22 cellular contexts compared by ENCODE assay signal in the genomic region with DNA sequence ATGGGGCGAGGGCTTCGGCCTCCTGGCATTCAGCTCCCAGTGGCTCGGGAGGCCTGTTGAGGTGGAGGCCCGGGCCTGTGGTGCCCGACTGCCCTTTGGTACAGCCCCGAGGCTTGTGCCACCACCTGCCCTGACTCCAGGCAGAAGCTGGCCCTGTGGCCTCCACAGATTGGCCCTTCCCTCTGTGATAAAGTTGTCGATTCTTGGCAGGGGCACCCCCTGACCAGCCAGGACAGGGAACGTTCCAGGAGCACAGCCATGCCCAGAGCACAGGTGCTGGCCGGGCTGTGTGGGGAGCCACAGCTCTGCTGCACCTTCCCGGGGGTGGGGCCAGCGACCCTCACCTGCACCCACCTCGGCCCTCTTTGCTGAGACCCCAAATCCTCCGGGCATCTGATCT. TPM values are rescaled to one million over a fixed set of nuclear protein-coding genes. Genes with fewer than 3 reads are reported as not detected.
A peak's percentile ranks its signal among the peaks of the same experiment; 100 is the strongest.
DNase-seq lines count a peak whose midpoint lies in the region; ATAC-seq lines count a peak whose summit lies in the region.
"Had no signal": no experiment of that assay in that cellular context is flagged by ENCODE, and none has a peak within 500 bp of the region (broad histone marks: within the 10 kb centered on the region; RNA-seq: fewer than 3 reads in every experiment).

No MANE protein-coding gene starts in this region.

- no peaks in the 10 kb centered on the region for H3K36me3 Mint-ChIP-seq in central memory CD8-positive, alpha-beta T cell (ENCODE audit: insufficient read depth)
- H3K36me3 Mint-ChIP-seq: CD8-positive, alpha-beta T cell had no signal

- H3K4me1 Mint-ChIP-seq in central memory CD8-positive, alpha-beta T cell = peaks cover 22% of the 10 kb centered on the region

- DNase-seq in Right ventricle myocardium inferior (ENCODE audit: missing footprints) (peak; percentile 60), Right ventricle myocardium superior (no peak), GM19240 (ENCODE audit: insufficient read length, low spot score) (no peak)
- no peak for DNase-seq in central memory CD8-positive, alpha-beta T cell (ENCODE audit: low spot score in 2 of 2)
- no peak for DNase-seq in stimulated activated CD4-positive, alpha-beta T cell treated with anti-CD3 and anti-CD28 coated beads, Interleukin-1b, Interleukin-23, amount 100 ng/mL, for 48 hours
- DNase-seq: AML-193; CD4-positive, alpha-beta T cell; CD8-positive, alpha-beta T cell; COR-L47; DMS 273 treated with DMSO at 0.1 percent for 48 hours; DMS153; DMS53; DMS79; DND-41; EL; GDM1 had no signal

- ATAC-seq in Right ventricle myocardium inferior = no peak
- ATAC-seq in Right ventricle myocardium superior (ENCODE audit: poor library complexity) = no peak
- ATAC-seq in central memory CD8-positive, alpha-beta T cell (replicated peaks; ENCODE audit: extremely low read depth, poor library complexity, severe bottlenecking) = no peak
- ATAC-seq: A549; CD8-positive, alpha-beta T cell; GM12878 had no signal

- peak overlapping the region; percentile 23 for H3K27ac Mint-ChIP-seq in central memory CD8-positive, alpha-beta T cell (ENCODE audit: low read depth)
- H3K27ac Mint-ChIP-seq: B cell; CD4-positive, alpha-beta T cell; CD8-positive, alpha-beta T cell had no signal

- no peak overlapping the region for H3K4me3 Mint-ChIP-seq in central memory CD8-positive, alpha-beta T cell
- H3K4me3 Mint-ChIP-seq: B cell; CD4-positive, alpha-beta T cell; CD8-positive, alpha-beta T cell had no signal

- intact Hi-C loops in Right ventricle myocardium inferior (cut with DNase I) (no loop called here), Right ventricle myocardium superior (cut with DNase I) (no loop called here)

- no peaks in the 10 kb centered on the region for H3K27me3 Mint-ChIP-seq in central memory CD8-positive, alpha-beta T cell
- H3K27me3 Mint-ChIP-seq: B cell; CD4-positive, alpha-beta T cell had no signal

- H3K9me3 Mint-ChIP-seq in central memory CD8-positive, alpha-beta T cell = no peaks in the 10 kb centered on the region
- H3K9me3 Mint-ChIP-seq: CD4-positive, alpha-beta T cell had no signal

RNA-seq across cellular contexts. Expression of a gene that starts 32.7 kb away (rescaled TPM):
- total RNA-seq in Right ventricle myocardium inferior (not detected), Right ventricle myocardium superior (not detected)
- total RNA-seq: A172; B cell; CD4-positive, alpha-beta T cell; CD8-positive, alpha-beta T cell; Daoy; G401; GM12878 had no signal

RNA-seq across cellular contexts. Expression of a gene that starts 37.0 kb away (rescaled TPM):
- total RNA-seq in Right ventricle myocardium inferior = not detected
- total RNA-seq in Right ventricle myocardium superior = not detected

RNA-seq across cellular contexts. Expression of a gene that starts 56.4 kb away (rescaled TPM):
- total RNA-seq in Right ventricle myocardium inferior (not detected), Right ventricle myocardium superior (not detected)
- total RNA-seq: A172; B cell; CD4-positive, alpha-beta T cell; CD8-positive, alpha-beta T cell; Daoy had no signal
